Comparison of ENCODE assay signal across 8 cellular contexts in genomic region chr2:233566141-233566956, GRCh38. TPM values are rescaled to one million over a fixed set of nuclear protein-coding genes. Genes with fewer than 3 reads are reported as not detected.
A peak's percentile ranks its signal among the peaks of the same experiment; 100 is the strongest.
DNase-seq lines count a peak whose midpoint lies in the region; ATAC-seq, FAIRE-seq and TF ChIP-seq lines count a peak whose summit lies in the region.

Gene USP40 (minus strand): TSS chr2:233566782. CDS start chr2:233565554, 1,228 bp downstream.

- no peaks in the 10 kb centered on the region for H3K9me3 Mint-ChIP-seq in chondrocyte (ENCODE audit: low read depth)

- H3K36me3 Mint-ChIP-seq in chondrocyte (ENCODE audit: low read depth) = peaks cover 2% of the 10 kb centered on the region

- no peaks in the 10 kb centered on the region for H4K20me1 ChIP-seq in keratinocyte (ENCODE audit: control insufficient read depth, extremely low read depth, insufficient read depth, low read length)

- H3K4me2 ChIP-seq in keratinocyte (ENCODE audit: control insufficient read depth, extremely low read depth, insufficient read depth, low read depth, low read length) = peak within 1 kb of the TSS; percentile 88

- H3K27ac ChIP-seq in keratinocyte (ENCODE audit: control insufficient read depth, insufficient read depth, low read length) = peak within 1 kb of the TSS; percentile 98

- H3K4me3 ChIP-seq in keratinocyte (ENCODE audit: control insufficient read depth in 2 of 3, extremely low read depth in 1 of 3, insufficient read depth in 2 of 3, low read depth in 1 of 3, low read length in 3 of 3) = peak within 1 kb of the TSS; percentile 69 to 97 (median 88)

- dilution Hi-C loops in keratinocyte (cut with MboI; ENCODE audit: extremely low pct_ligation_motif_present, low sequenced_read_pairs) = no loop called here

- peak within 1 kb of the TSS; percentile 100 for H3K27ac Mint-ChIP-seq in chondrocyte (ENCODE audit: unreplicated experiment)

- peaks cover 13% of the 10 kb centered on the region for H3K79me2 ChIP-seq in keratinocyte (ENCODE audit: control insufficient read depth, insufficient read depth, low read length)

- no peaks in the 10 kb centered on the region for H3K27me3 ChIP-seq in keratinocyte (ENCODE audit: control insufficient read depth, extremely low read depth, insufficient read depth, low read length)

- peak; percentile 79 for ATAC-seq in HG03097 (IDR thresholded peaks at IDR 0.05; ENCODE audit: low FRiP score, unreplicated experiment)

- peaks cover 0 to 1% of the 10 kb centered on the region in 2 experiments for H3K36me3 ChIP-seq in keratinocyte (ENCODE audit: control insufficient read depth in 2 of 2, extremely low read depth in 1 of 2, insufficient read depth in 2 of 2, low read length in 2 of 2)

- no peaks in the 10 kb centered on the region for H3K27me3 Mint-ChIP-seq in chondrocyte (ENCODE audit: low read depth)

- peak; percentile 48 for DNase-seq in GM18507 (ENCODE audit: extremely low spot score, insufficient read length, low read depth)
- DNase-seq in NCI-H2227 treated with DMSO at 0.1 percent for 48 hours (lab: John Stamatoyannopoulos, UW) = peak; percentile 90
- DNase-seq in activated CD4-positive, alpha-beta T cell treated with anti-CD3 and anti-CD28 coated beads for 1 hour = peak; percentile 37
- peak; percentile 93 for DNase-seq in chondrocyte (ENCODE audit: low spot score)
- DNase-seq in keratinocyte (ENCODE audit: low read depth, low spot score) = peak; percentile 71
- DNase-seq in stimulated activated CD4-positive, alpha-beta T cell treated with anti-CD3 and anti-CD28 coated beads, Interleukin-12 subunit alpha, Interleukin-12 subunit beta, amount 100 ng/mL, for 4 hours = peak; percentile 54
- DNase-seq in OCI-M2 (lab: John Stamatoyannopoulos, UW; ENCODE audit: unreplicated experiment) = no peak

- TF ChIP-seq CTCF in chondrocyte (IDR thresholded peaks at IDR 0.05) (peak; percentile 15), keratinocyte (optimal IDR thresholded peaks at IDR 0.05 in 1 of 3, IDR thresholded peaks at IDR 0.05 in 1 of 3, conservative IDR thresholded peaks at IDR 0.05 in 1 of 3; ENCODE audit: extremely low read depth in 1 of 3, insufficient read depth in 2 of 3, low read length in 3 of 3) (no peak)

- peak within 1 kb of the TSS; percentile 98 for H2AFZ ChIP-seq in keratinocyte (ENCODE audit: control insufficient read depth, low read length)

- FAIRE-seq in GM18507 (lab: Jason Lieb, UNC) (peak; percentile 91), keratinocyte (lab: Jason Lieb, UNC) (peak; percentile 52)

- peaks cover 24% of the 10 kb centered on the region for H3K4me1 Mint-ChIP-seq in chondrocyte (ENCODE audit: low read depth)

- peak within 1 kb of the TSS; percentile 100 for H3K9ac ChIP-seq in keratinocyte (ENCODE audit: control insufficient read depth, extremely low read depth, insufficient read depth, low read length)

- H3K4me3 Mint-ChIP-seq in chondrocyte (ENCODE audit: unreplicated experiment) = peak within 1 kb of the TSS; percentile 97

- H3K9me1 ChIP-seq in keratinocyte (ENCODE audit: control insufficient read depth, extremely low read depth, insufficient read depth, low read length) = no peaks in the 10 kb centered on the region

- H3K4me1 ChIP-seq in keratinocyte (ENCODE audit: control insufficient read depth, extremely low read depth, insufficient read depth, low read length) = peaks cover 12% of the 10 kb centered on the region

- H3K9me3 ChIP-seq in keratinocyte (ENCODE audit: control insufficient read depth, low read depth, low read length) = no peaks in the 10 kb centered on the region

RNA-seq across cellular contexts. Expression of gene USP40, which starts in this region (rescaled TPM):
- 29.4 to 38.2 TPM (median 33.1 TPM) in 3 replicates for total RNA-seq in chondrocyte
- 30.6 to 44.1 TPM (median 37.3 TPM) in 3 replicates for polyA plus RNA-seq in keratinocyte
- polyA plus RNA-seq in keratinocyte (2011; ENCODE audit: low read depth) = 31.2 TPM
- polyA plus RNA-seq in keratinocyte (2011; cell fraction: cytosol; rRNA removed) = 34.5 and 38.4 TPM in 2 replicates
- 78.4 and 98.0 TPM in 2 replicates for polyA plus RNA-seq in keratinocyte (2011; cell fraction: nucleus; rRNA removed)
- 14.0 and 30.3 TPM in 2 replicates for polyA plus RNA-seq in keratinocyte (2012; ENCODE audit: low replicate concordance)
- 52.2 to 68.8 TPM (median 53.0 TPM) in 3 replicates for polyA minus RNA-seq in keratinocyte
- 31.3 TPM for polyA minus RNA-seq in keratinocyte (2011; cell fraction: cytosol; rRNA and poly(A)+ RNA removed)
- 36.2 and 77.2 TPM in 2 replicates for polyA minus RNA-seq in keratinocyte (2011; cell fraction: nucleus; rRNA and poly(A)+ RNA removed)
